15 cellular contexts compared by ENCODE assay signal in the genomic region with DNA sequence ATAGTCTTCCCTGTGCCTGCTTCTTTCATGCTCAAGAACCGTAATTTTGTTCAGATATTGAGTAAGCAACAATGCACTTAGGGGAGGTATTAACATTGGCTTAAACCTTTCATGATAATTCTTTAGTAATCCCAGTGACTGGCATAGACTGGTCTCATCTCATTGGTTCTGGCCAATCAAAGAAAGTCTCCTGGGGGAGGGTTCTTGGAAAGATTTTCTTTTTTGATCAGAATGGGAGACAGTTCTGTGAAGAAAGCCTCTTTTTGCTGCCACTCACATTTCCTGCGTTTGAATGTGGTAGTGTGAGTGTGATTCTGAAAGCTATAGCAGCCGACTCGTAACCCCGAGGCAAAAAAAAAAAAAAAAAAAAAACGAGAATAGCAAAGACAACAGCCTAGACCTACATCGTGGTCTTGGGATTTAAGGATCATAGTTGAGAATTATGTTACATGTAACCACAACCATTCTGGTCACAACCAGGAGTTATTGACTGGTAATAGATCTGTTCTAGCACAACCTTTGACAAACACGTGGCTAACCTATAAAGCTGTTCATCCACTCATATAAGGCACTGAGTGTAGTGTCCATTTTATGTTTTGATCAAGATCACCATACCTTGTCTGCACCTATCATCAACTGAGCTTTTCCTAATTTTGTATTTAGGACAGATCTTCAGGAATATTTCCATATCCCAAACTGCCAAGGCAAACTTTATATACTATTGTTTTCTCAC. TPM values are rescaled to one million over a fixed set of nuclear protein-coding genes. Genes with fewer than 3 reads are reported as not detected.
A peak's percentile ranks its signal among the peaks of the same experiment; 100 is the strongest.
DNase-seq lines count a peak whose midpoint lies in the region; ATAC-seq and TF ChIP-seq lines count a peak whose summit lies in the region.
"Had no signal": no experiment of that assay in that cellular context is flagged by ENCODE, and none has a peak within 500 bp of the region (broad histone marks: within the 10 kb centered on the region; RNA-seq: fewer than 3 reads in every experiment).

No MANE protein-coding gene starts in this region.

- no peak for TF ChIP-seq CTCF in nephron progenitor cell (IDR thresholded peaks at IDR 0.05)

- H3K27ac Mint-ChIP-seq in activated naive CD4-positive, alpha-beta T cell treated with anti-CD3 and anti-CD28 coated beads, Interleukin-2, amount 10 ng/mL, durations not matched to agents 7 days and 5 days = peak overlapping the region; percentile 87
- H3K27ac Mint-ChIP-seq in central memory CD8-positive, alpha-beta T cell (ENCODE audit: low read depth) = peak overlapping the region; percentile 10
- H3K27ac Mint-ChIP-seq in stimulated activated naive CD8-positive, alpha-beta T cell treated with anti-CD3 and anti-CD28 coated beads, Interleukin-15, amount 100 ng/mL, for 72 hours = peak overlapping the region; percentile 79 to 88
- no peak overlapping the region for H3K27ac Mint-ChIP-seq in nephron progenitor cell

- in situ Hi-C loops in SK-MEL-5 (cut with HindIII; ENCODE audit: low pct_unique_long_range_greater_than_20kb, low sequenced_read_pairs) = no loop called here

- ATAC-seq in central memory CD8-positive, alpha-beta T cell (replicated peaks; ENCODE audit: extremely low read depth, poor library complexity, severe bottlenecking) = no peak
- ATAC-seq in stimulated activated naive CD8-positive, alpha-beta T cell treated with anti-CD3 and anti-CD28 coated beads, Interleukin-15, amount 100 ng/mL, for 72 hours = peak; percentile 86
- ATAC-seq in HG02852 (IDR thresholded peaks at IDR 0.05; ENCODE audit: unreplicated experiment) = no peak
- ATAC-seq: HCT116 had no signal

- no peak for DNase-seq in activated naive CD4-positive, alpha-beta T cell treated with anti-CD3 and anti-CD28 coated beads, Interleukin-2, amount 10 ng/mL, durations not matched to agents 7 days and 5 days
- DNase-seq in activated naive CD4-positive, alpha-beta T cell treated with anti-CD3 and anti-CD28 coated beads, Interleukin-2, amount 50 U/mL, for 16 hours = no peak
- DNase-seq in SK-MEL-5 (ENCODE audit: low read depth, low spot score) = peak; percentile 31
- DNase-seq in central memory CD8-positive, alpha-beta T cell (ENCODE audit: low spot score in 2 of 2) = no peak
- peak in 1 of 2 donors; percentile 23 for DNase-seq in stimulated activated naive CD8-positive, alpha-beta T cell treated with anti-CD3 and anti-CD28 coated beads, Interleukin-15, amount 100 ng/mL, for 72 hours
- no peak for DNase-seq in NCI-H345 treated with DMSO at 0.1 percent for 48 hours (lab: John Stamatoyannopoulos, UW; ENCODE audit: unreplicated experiment)
- DNase-seq in nephron progenitor cell = no peak
- DNase-seq: activated CD8-positive, alpha-beta memory T cell treated with anti-CD3 and anti-CD28 coated beads for 24 hours; caudate nucleus; kidney; NCI-H1694 treated with DMSO at 0.1 percent for 48 hours; NCI-H446 treated with DMSO at 0.1 percent for 48 hours; sigmoid colon had no signal

- H3K4me3 Mint-ChIP-seq in activated naive CD4-positive, alpha-beta T cell treated with anti-CD3 and anti-CD28 coated beads, Interleukin-2, amount 10 ng/mL, durations not matched to agents 7 days and 5 days = peak overlapping the region; percentile 50
- no peak overlapping the region for H3K4me3 Mint-ChIP-seq in central memory CD8-positive, alpha-beta T cell
- H3K4me3 Mint-ChIP-seq in stimulated activated naive CD8-positive, alpha-beta T cell treated with anti-CD3 and anti-CD28 coated beads, Interleukin-15, amount 100 ng/mL, for 72 hours = peak overlapping the region; percentile 53 to 70
- H3K4me3 Mint-ChIP-seq in nephron progenitor cell = no peak overlapping the region

- peaks cover 70% of the 10 kb centered on the region for H3K4me1 Mint-ChIP-seq in activated naive CD4-positive, alpha-beta T cell treated with anti-CD3 and anti-CD28 coated beads, Interleukin-2, amount 10 ng/mL, durations not matched to agents 7 days and 5 days
- H3K4me1 Mint-ChIP-seq in central memory CD8-positive, alpha-beta T cell = peaks cover 36% of the 10 kb centered on the region
- peaks cover 57% of the 10 kb centered on the region for H3K4me1 Mint-ChIP-seq in stimulated activated naive CD8-positive, alpha-beta T cell treated with anti-CD3 and anti-CD28 coated beads, Interleukin-15, amount 100 ng/mL, for 72 hours
- H3K4me1 Mint-ChIP-seq in nephron progenitor cell = no peaks in the 10 kb centered on the region

- peaks cover 52% of the 10 kb centered on the region for H3K36me3 Mint-ChIP-seq in activated naive CD4-positive, alpha-beta T cell treated with anti-CD3 and anti-CD28 coated beads, Interleukin-2, amount 10 ng/mL, durations not matched to agents 7 days and 5 days
- peaks cover 10% of the 10 kb centered on the region for H3K36me3 Mint-ChIP-seq in central memory CD8-positive, alpha-beta T cell (ENCODE audit: insufficient read depth)
- peaks cover 13% of the 10 kb centered on the region for H3K36me3 Mint-ChIP-seq in nephron progenitor cell (ENCODE audit: low read depth)

- no peaks in the 10 kb centered on the region for H3K9me3 Mint-ChIP-seq in activated naive CD4-positive, alpha-beta T cell treated with anti-CD3 and anti-CD28 coated beads, Interleukin-2, amount 10 ng/mL, durations not matched to agents 7 days and 5 days
- H3K9me3 Mint-ChIP-seq in central memory CD8-positive, alpha-beta T cell = no peaks in the 10 kb centered on the region
- no peaks in the 10 kb centered on the region for H3K9me3 Mint-ChIP-seq in stimulated activated naive CD8-positive, alpha-beta T cell treated with anti-CD3 and anti-CD28 coated beads, Interleukin-15, amount 100 ng/mL, for 72 hours
- no peaks in the 10 kb centered on the region for H3K9me3 Mint-ChIP-seq in nephron progenitor cell

- CTCF ChIA-PET in activated naive CD4-positive, alpha-beta T cell treated with anti-CD3 and anti-CD28 coated beads, Interleukin-2, amount 10 ng/mL, durations not matched to agents 7 days and 5 days (lab: Charles Lee) = interaction anchor here (0.8 to 1.6 kb wide), 6 partner anchors 8 to 53 kb away, joined by 3 to 7 read pairs (median 3); no protein-coding TSS in a partner anchor

- H3K27me3 Mint-ChIP-seq in activated naive CD4-positive, alpha-beta T cell treated with anti-CD3 and anti-CD28 coated beads, Interleukin-2, amount 10 ng/mL, durations not matched to agents 7 days and 5 days = no peaks in the 10 kb centered on the region
- H3K27me3 Mint-ChIP-seq in central memory CD8-positive, alpha-beta T cell = no peaks in the 10 kb centered on the region
- no peaks in the 10 kb centered on the region for H3K27me3 Mint-ChIP-seq in stimulated activated naive CD8-positive, alpha-beta T cell treated with anti-CD3 and anti-CD28 coated beads, Interleukin-15, amount 100 ng/mL, for 72 hours
- H3K27me3 Mint-ChIP-seq in nephron progenitor cell (ENCODE audit: low read depth, poor library complexity) = peaks cover 4% of the 10 kb centered on the region

RNA-seq across cellular contexts. Expression of a gene that starts 15.1 kb away (rescaled TPM):
- 0.11 and 0.40 TPM in 2 replicates for total RNA-seq in SK-MEL-5 (2014; rRNA removed; shearing (Covaris generic))
- 0.14 and 1.2 TPM in 2 replicates for polyA plus RNA-seq in SK-MEL-5 (2015; cell fraction: cytosol; rRNA removed)
- not detected in 2 replicates for polyA plus RNA-seq in SK-MEL-5 (2015; cell fraction: nucleus; rRNA removed)

RNA-seq across cellular contexts. Expression of a gene that starts 15.4 kb away (rescaled TPM):
- 6.5 and 7.1 TPM in 2 replicates for total RNA-seq in SK-MEL-5 (2014; rRNA removed; shearing (Covaris generic))
- polyA plus RNA-seq in SK-MEL-5 (2015; cell fraction: cytosol; rRNA removed) = 10.2 and 10.7 TPM in 2 replicates
- polyA plus RNA-seq in SK-MEL-5 (2015; cell fraction: nucleus; rRNA removed) = 9.3 and 9.8 TPM in 2 replicates

Comparison
In these comparisons a context has a peak if more than half of its experiments do, and no peak if none do; other contexts are left out.
1. H3K4me3 Mint-ChIP-seq: peak in activated naive CD4-positive, alpha-beta T cell treated with anti-CD3 and anti-CD28 coated beads, Interleukin-2, amount 10 ng/mL, durations not matched to agents 7 days and 5 days (single experiment) and stimulated activated naive CD8-positive, alpha-beta T cell treated with anti-CD3 and anti-CD28 coated beads, Interleukin-15, amount 100 ng/mL, for 72 hours (2 of 2); none in central memory CD8-positive, alpha-beta T cell (single experiment) and nephron progenitor cell (single experiment).